7 cellular contexts compared by ENCODE assay signal in the genomic region with DNA sequence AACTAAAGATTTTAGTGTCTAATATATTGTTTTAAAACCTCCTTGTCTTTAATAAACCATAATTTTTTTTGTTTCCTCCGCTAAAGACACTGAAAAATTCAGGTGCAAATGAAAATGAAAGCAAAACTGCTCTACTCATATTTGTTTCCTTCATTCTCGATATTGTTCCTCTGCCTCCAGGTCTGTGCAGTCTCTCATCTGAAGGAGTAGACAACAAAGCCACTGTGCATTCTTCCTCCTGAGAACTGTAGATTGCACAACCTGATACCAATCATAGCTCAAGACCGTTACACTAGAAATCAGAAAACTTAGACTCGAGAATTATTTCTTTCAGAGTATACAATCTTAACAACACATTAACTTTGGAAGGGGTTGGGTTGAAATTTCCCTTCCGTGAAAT.
DNase-seq lines count a peak whose midpoint lies in the region; ATAC-seq and TF ChIP-seq lines count a peak whose summit lies in the region.

No MANE protein-coding gene starts in this region.

- H3K27me3 ChIP-seq in fibroblast of lung (ENCODE audit: control insufficient read depth, insufficient read depth, low read length) (no peaks in the 10 kb centered on the region), Karpas-422 (ENCODE audit: low read length) (no peaks in the 10 kb centered on the region)

- H4K20me1 ChIP-seq in fibroblast of lung (ENCODE audit: control insufficient read depth, extremely low read depth, insufficient read depth, low read length), result no peaks in the 10 kb centered on the region
- no peaks in the 10 kb centered on the region for H4K20me1 ChIP-seq in Karpas-422 (ENCODE audit: insufficient read depth, low read depth, low read length)

- H3K4me1 ChIP-seq in fibroblast of lung (ENCODE audit: control insufficient read depth, extremely low read depth, insufficient read depth, low read length) (no peaks in the 10 kb centered on the region), Karpas-422 (ENCODE audit: low read length) (no peaks in the 10 kb centered on the region)

- peak overlapping the region; percentile 59 for H3K4me2 ChIP-seq in fibroblast of lung (ENCODE audit: extremely low read depth, insufficient read depth, low read length)
- H3K4me2 ChIP-seq in Karpas-422 (ENCODE audit: low read depth, low read length, poor library complexity, severe bottlenecking), result no peak overlapping the region

- H3K36me3 ChIP-seq in fibroblast of lung (ENCODE audit: control insufficient read depth, insufficient read depth, low read length), result no peaks in the 10 kb centered on the region
- H3K36me3 ChIP-seq in Karpas-422 (ENCODE audit: insufficient read depth, low read length), result no peaks in the 10 kb centered on the region

- no peaks in the 10 kb centered on the region for H3K9me2 ChIP-seq in Karpas-422 (replicated peaks; ENCODE audit: insufficient read depth, low read length)

- H3K27ac ChIP-seq in fibroblast of lung (ENCODE audit: insufficient read depth, low read length), result no peak overlapping the region
- H3K27ac ChIP-seq in skin epidermis, result no peak overlapping the region
- no peak overlapping the region for H3K27ac ChIP-seq in Karpas-422 (ENCODE audit: low read length)

- DNase-seq in HT1080 (ENCODE audit: low read depth), result peak; percentile 6
- DNase-seq in RPMI7951 (ENCODE audit: low read depth), result peak; percentile 1
- peak in 1 of 2 donors; percentile 8 for DNase-seq in fibroblast of lung (ENCODE audit: low read depth in 2 of 2)
- no peak for DNase-seq in Karpas-422
- DNase-seq in germinal center (ENCODE audit: low spot score), result no peak

- no peak overlapping the region for H2AFZ ChIP-seq in fibroblast of lung (ENCODE audit: low read length)
- no peak overlapping the region for H2AFZ ChIP-seq in Karpas-422 (ENCODE audit: low read length)

- TF ChIP-seq CTCF in fibroblast of lung (conservative IDR thresholded peaks at IDR 0.05 in 1 of 2, IDR thresholded peaks at IDR 0.05 in 1 of 2; ENCODE audit: low read depth in 1 of 2, low read length in 2 of 2), result no peak

- H3K9ac ChIP-seq in fibroblast of lung (ENCODE audit: insufficient read depth, low read length), result no peak overlapping the region
- no peak overlapping the region for H3K9ac ChIP-seq in Karpas-422 (ENCODE audit: low read length)

- H3K79me2 ChIP-seq in fibroblast of lung (ENCODE audit: control insufficient read depth, insufficient read depth, low read length) (no peaks in the 10 kb centered on the region), Karpas-422 (ENCODE audit: low read length) (no peaks in the 10 kb centered on the region)

- H3K9me3 ChIP-seq in fibroblast of lung (ENCODE audit: control insufficient read depth, insufficient read depth, low read depth, low read length) (no peaks in the 10 kb centered on the region), Karpas-422 (ENCODE audit: low read length) (peaks cover 34% of the 10 kb centered on the region)

- H3K4me3 ChIP-seq in fibroblast of lung (replicated peaks in 1 of 4; ENCODE audit: control extremely low read depth in 1 of 4, insufficient read depth in 1 of 4, low read depth in 3 of 4, low read length in 4 of 4) (peak overlapping the region; percentile 22 to 53 (median 44)), skin epidermis (peak overlapping the region in 5 of 7 experiments; percentile 3 to 41 (median 14)), Karpas-422 (ENCODE audit: low read length) (no peak overlapping the region)

- no peak for ATAC-seq in HG03097 (IDR thresholded peaks at IDR 0.05; ENCODE audit: low FRiP score, unreplicated experiment)

Comparison
In these comparisons a context has a peak if more than half of its experiments do, and no peak if none do; other contexts are left out.
1. DNase-seq: peak in HT1080 (single experiment) and RPMI7951 (single experiment); none in Karpas-422 (single experiment) and germinal center (single experiment).